In the genomic region with DNA sequence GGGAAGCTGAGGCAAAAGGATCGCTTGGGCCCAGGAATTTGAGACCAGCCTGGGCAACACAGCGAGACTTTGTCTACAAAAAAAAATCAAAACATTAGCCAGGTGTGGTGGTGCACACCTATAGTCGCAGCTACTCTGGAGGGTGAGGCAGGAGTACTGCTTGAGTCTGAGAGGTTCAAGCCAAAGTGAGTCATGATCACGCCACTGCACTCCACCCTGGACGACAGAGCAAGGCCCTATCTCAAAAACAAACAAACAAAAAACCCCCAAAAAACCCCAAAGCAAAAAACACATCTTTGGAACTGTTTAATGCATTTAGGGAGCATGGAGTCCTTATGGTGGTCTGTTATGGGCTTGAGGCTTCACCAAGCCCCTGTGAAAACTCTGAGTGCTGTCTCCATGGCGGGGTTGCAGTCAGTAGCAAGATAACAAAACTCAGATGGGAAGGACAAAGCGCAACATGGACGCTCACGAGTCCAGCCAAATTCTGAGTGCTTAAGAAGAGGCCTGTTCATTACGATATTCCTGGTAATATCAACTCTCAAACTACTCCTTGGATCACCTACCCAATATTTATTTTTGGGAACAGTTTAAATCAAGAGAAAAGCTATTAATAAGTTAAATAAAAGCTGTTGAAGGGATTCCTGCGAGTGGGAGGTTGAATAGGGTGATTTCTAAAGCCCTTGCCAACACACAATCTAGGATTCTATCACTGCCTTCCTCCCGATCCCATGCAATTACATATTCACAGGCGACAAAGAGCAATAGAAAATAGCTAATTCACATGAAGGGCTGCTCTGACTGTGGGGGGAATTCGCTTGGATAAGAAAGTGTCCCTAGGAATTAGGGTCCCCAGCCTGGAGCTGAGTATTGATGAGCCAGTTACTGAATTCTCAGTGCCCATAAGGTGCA, we compare ENCODE assay signal across 18 cellular contexts.
A peak's percentile ranks its signal among the peaks of the same experiment; 100 is the strongest.
DNase-seq lines count a peak whose midpoint lies in the region; ATAC-seq and TF ChIP-seq lines count a peak whose summit lies in the region.
"Had no signal": no experiment of that assay in that cellular context is flagged by ENCODE, and none has a peak within 500 bp of the region (broad histone marks: within the 10 kb centered on the region; RNA-seq: fewer than 3 reads in every experiment).

No MANE protein-coding gene starts in this region.

- TF ChIP-seq CTCF in left ventricle myocardium inferior (IDR thresholded peaks at IDR 0.05; ENCODE audit: borderline replicate concordance) (no peak), neural crest cell (conservative IDR thresholded peaks at IDR 0.05) (no peak)

- peak overlapping the region; percentile 83 for H3K27ac ChIP-seq in left ventricle myocardium inferior (replicated peaks)
- H3K27ac ChIP-seq in right cardiac atrium (ENCODE audit: low read length) = peak overlapping the region; percentile 74
- H3K27ac ChIP-seq: KMS-11 had no signal

- 61% methylated on average over 14 of the region's 14 CpGs for WGBS in right cardiac atrium

- ATAC-seq in left cardiac atrium (no peak), right cardiac atrium (peak in 1 of 2 donors; percentile 41), GM21515 (IDR thresholded peaks at IDR 0.05; ENCODE audit: unreplicated experiment) (no peak), GM19351 (IDR thresholded peaks at IDR 0.05; ENCODE audit: unreplicated experiment) (no peak)
- ATAC-seq in activated T-helper 17 cell treated with anti-CD3 and anti-CD28 coated beads, Interleukin-2, amount 50 U/mL, for 72 hours (replicated peaks) = no peak
- ATAC-seq: stimulated activated memory B cell treated with anti-CD40 and anti-IgM and Interleukin-4, amounts not matched to agents 10 μg/mL and 1 μg/mL and 100 μg/mL, for 72 hours had no signal

- H3K27me3 Mint-ChIP-seq in neural crest cell (ENCODE audit: low read depth) = no peaks in the 10 kb centered on the region
- H3K27me3 Mint-ChIP-seq in activated T-helper 17 cell treated with anti-CD3 and anti-CD28 coated beads, Interleukin-2, amount 50 U/mL, for 72 hours = no peaks in the 10 kb centered on the region
- H3K27me3 Mint-ChIP-seq in activated T-helper 1 cell treated with anti-CD3 and anti-CD28 coated beads, Interleukin-12 subunit alpha, Interleukin-12 subunit beta, Interleukin-2, Interleukin-4 antibody, amounts not matched to agents 30 ng/mL and 10 ng/mL and 1 ng/mL, durations not matched to agents 14 hours and 24 hours and 36 hours (ENCODE audit: insufficient read depth) = peaks cover 1% of the 10 kb centered on the region
- H3K27me3 Mint-ChIP-seq: stimulated activated memory B cell treated with anti-CD40 and anti-IgM and Interleukin-4, amounts not matched to agents 10 μg/mL and 1 μg/mL and 100 μg/mL, for 72 hours had no signal

- no peaks in the 10 kb centered on the region for H3K9me3 Mint-ChIP-seq in neural crest cell
- no peaks in the 10 kb centered on the region for H3K9me3 Mint-ChIP-seq in activated T-helper 17 cell treated with anti-CD3 and anti-CD28 coated beads, Interleukin-2, amount 50 U/mL, for 72 hours
- H3K9me3 Mint-ChIP-seq in activated T-helper 1 cell treated with anti-CD3 and anti-CD28 coated beads, Interleukin-12 subunit alpha, Interleukin-12 subunit beta, Interleukin-2, Interleukin-4 antibody, amounts not matched to agents 30 ng/mL and 10 ng/mL and 1 ng/mL, durations not matched to agents 14 hours and 24 hours and 36 hours = no peaks in the 10 kb centered on the region
- H3K9me3 Mint-ChIP-seq: activated T-helper 2 cell treated with anti-CD3 and anti-CD28 coated beads, Interferon-gamma antibody, Interleukin-2, Interleukin-4, amounts not matched to agents 10 μg/mL and 5 μg/mL and 100 μg/mL, durations not matched to agents 14 hours and 24 hours and 36 hours; stimulated activated memory B cell treated with anti-CD40 and anti-IgM and Interleukin-4, amounts not matched to agents 10 μg/mL and 1 μg/mL and 100 μg/mL, for 72 hours had no signal

- H3K36me3 Mint-ChIP-seq in neural crest cell (ENCODE audit: low read depth) = peaks cover 2% of the 10 kb centered on the region
- peaks cover 13% of the 10 kb centered on the region for H3K36me3 Mint-ChIP-seq in activated T-helper 17 cell treated with anti-CD3 and anti-CD28 coated beads, Interleukin-2, amount 50 U/mL, for 72 hours (ENCODE audit: low read depth)
- H3K36me3 Mint-ChIP-seq in activated T-helper 1 cell treated with anti-CD3 and anti-CD28 coated beads, Interleukin-12 subunit alpha, Interleukin-12 subunit beta, Interleukin-2, Interleukin-4 antibody, amounts not matched to agents 30 ng/mL and 10 ng/mL and 1 ng/mL, durations not matched to agents 14 hours and 24 hours and 36 hours (ENCODE audit: low read depth) = peaks cover 5% of the 10 kb centered on the region

- peaks cover 100% of the 10 kb centered on the region for H3K4me1 ChIP-seq in left ventricle myocardium inferior
- peaks cover 41% of the 10 kb centered on the region for H3K4me1 ChIP-seq in right cardiac atrium (ENCODE audit: control insufficient read depth, insufficient read depth, low read length)
- H3K4me1 ChIP-seq: Caco-2 had no signal

- H3K36me3 ChIP-seq in left ventricle myocardium inferior = no peaks in the 10 kb centered on the region

- no peak for DNase-seq in left ventricle myocardium inferior
- no peak for DNase-seq in left cardiac atrium
- no peak for DNase-seq in right cardiac atrium
- no peak for DNase-seq in neural crest cell (ENCODE audit: low read depth, low spot score)
- no peak for DNase-seq in activated T-helper 1 cell treated with anti-CD3 and anti-CD28 coated beads, Interleukin-12 subunit alpha, Interleukin-12 subunit beta, Interleukin-2, Interleukin-4 antibody, amounts not matched to agents 30 ng/mL and 10 ng/mL and 1 ng/mL, durations not matched to agents 14 hours and 24 hours and 36 hours (ENCODE audit: low spot score)
- DNase-seq: ACHN; Caco-2; erythroblast; GOT3; islet precursor cell; NCI-H1092; stimulated activated CD4-positive, alpha-beta T cell treated with anti-CD3 and anti-CD28 coated beads, Interleukin-12 subunit alpha, Interleukin-12 subunit beta, amount 100 ng/mL, for 4 hours had no signal

- intact Hi-C loops in left ventricle myocardium inferior (cut with micrococcal nuclease) (no loop called here), left cardiac atrium (cut with DNase I) (no loop called here), right cardiac atrium (cut with DNase I) (loop anchor here in 1 of 4 donors (5.0 kb wide), 1 partner anchor 123 kb away; the partner anchor contains the start of gene HIPK2)
- intact Hi-C loops in activated T-helper 1 cell treated with anti-CD3 and anti-CD28 coated beads, Interleukin-12 subunit alpha, Interleukin-12 subunit beta, Interleukin-2, Interleukin-4 antibody, amounts not matched to agents 30 ng/mL and 10 ng/mL and 1 ng/mL, durations not matched to agents 14 hours and 24 hours and 36 hours (cut with micrococcal nuclease) = no loop called here

- H3K4me3 ChIP-seq in left ventricle myocardium inferior = no peak overlapping the region
- H3K4me3 ChIP-seq in right cardiac atrium (ENCODE audit: low read length) = no peak overlapping the region

- H3K9me3 ChIP-seq in left ventricle myocardium inferior (replicated peaks) (no peaks in the 10 kb centered on the region), right cardiac atrium (ENCODE audit: control insufficient read depth, low read length) (no peaks in the 10 kb centered on the region)
- H3K9me3 ChIP-seq: Caco-2 had no signal

- H3K27me3 ChIP-seq in left ventricle myocardium inferior (ENCODE audit: low read depth) (no peaks in the 10 kb centered on the region), right cardiac atrium (ENCODE audit: control insufficient read depth, insufficient read depth) (no peaks in the 10 kb centered on the region)

- peak overlapping the region; percentile 76 for H3K27ac Mint-ChIP-seq in neural crest cell (ENCODE audit: unreplicated experiment)
- no peak overlapping the region for H3K27ac Mint-ChIP-seq in activated T-helper 17 cell treated with anti-CD3 and anti-CD28 coated beads, Interleukin-2, amount 50 U/mL, for 72 hours
- no peak overlapping the region for H3K27ac Mint-ChIP-seq in activated T-helper 1 cell treated with anti-CD3 and anti-CD28 coated beads, Interleukin-12 subunit alpha, Interleukin-12 subunit beta, Interleukin-2, Interleukin-4 antibody, amounts not matched to agents 30 ng/mL and 10 ng/mL and 1 ng/mL, durations not matched to agents 14 hours and 24 hours and 36 hours
- H3K27ac Mint-ChIP-seq: activated T-helper 2 cell treated with anti-CD3 and anti-CD28 coated beads, Interferon-gamma antibody, Interleukin-2, Interleukin-4, amounts not matched to agents 10 μg/mL and 5 μg/mL and 100 μg/mL, durations not matched to agents 14 hours and 24 hours and 36 hours; stimulated activated memory B cell treated with anti-CD40 and anti-IgM and Interleukin-4, amounts not matched to agents 10 μg/mL and 1 μg/mL and 100 μg/mL, for 72 hours had no signal

- H3K4me1 Mint-ChIP-seq in neural crest cell = peaks cover 73% of the 10 kb centered on the region
- peaks cover 30% of the 10 kb centered on the region for H3K4me1 Mint-ChIP-seq in activated T-helper 17 cell treated with anti-CD3 and anti-CD28 coated beads, Interleukin-2, amount 50 U/mL, for 72 hours
- H3K4me1 Mint-ChIP-seq in activated T-helper 1 cell treated with anti-CD3 and anti-CD28 coated beads, Interleukin-12 subunit alpha, Interleukin-12 subunit beta, Interleukin-2, Interleukin-4 antibody, amounts not matched to agents 30 ng/mL and 10 ng/mL and 1 ng/mL, durations not matched to agents 14 hours and 24 hours and 36 hours (ENCODE audit: low read depth) = peaks cover 30% of the 10 kb centered on the region

- H3K4me3 Mint-ChIP-seq in neural crest cell = peak overlapping the region; percentile 14
- H3K4me3 Mint-ChIP-seq in activated T-helper 17 cell treated with anti-CD3 and anti-CD28 coated beads, Interleukin-2, amount 50 U/mL, for 72 hours = no peak overlapping the region
- no peak overlapping the region for H3K4me3 Mint-ChIP-seq in activated T-helper 1 cell treated with anti-CD3 and anti-CD28 coated beads, Interleukin-12 subunit alpha, Interleukin-12 subunit beta, Interleukin-2, Interleukin-4 antibody, amounts not matched to agents 30 ng/mL and 10 ng/mL and 1 ng/mL, durations not matched to agents 14 hours and 24 hours and 36 hours
- H3K4me3 Mint-ChIP-seq: stimulated activated memory B cell treated with anti-CD40 and anti-IgM and Interleukin-4, amounts not matched to agents 10 μg/mL and 1 μg/mL and 100 μg/mL, for 72 hours had no signal
